ENCODE assay signal across 8 cellular contexts in the genomic region with DNA sequence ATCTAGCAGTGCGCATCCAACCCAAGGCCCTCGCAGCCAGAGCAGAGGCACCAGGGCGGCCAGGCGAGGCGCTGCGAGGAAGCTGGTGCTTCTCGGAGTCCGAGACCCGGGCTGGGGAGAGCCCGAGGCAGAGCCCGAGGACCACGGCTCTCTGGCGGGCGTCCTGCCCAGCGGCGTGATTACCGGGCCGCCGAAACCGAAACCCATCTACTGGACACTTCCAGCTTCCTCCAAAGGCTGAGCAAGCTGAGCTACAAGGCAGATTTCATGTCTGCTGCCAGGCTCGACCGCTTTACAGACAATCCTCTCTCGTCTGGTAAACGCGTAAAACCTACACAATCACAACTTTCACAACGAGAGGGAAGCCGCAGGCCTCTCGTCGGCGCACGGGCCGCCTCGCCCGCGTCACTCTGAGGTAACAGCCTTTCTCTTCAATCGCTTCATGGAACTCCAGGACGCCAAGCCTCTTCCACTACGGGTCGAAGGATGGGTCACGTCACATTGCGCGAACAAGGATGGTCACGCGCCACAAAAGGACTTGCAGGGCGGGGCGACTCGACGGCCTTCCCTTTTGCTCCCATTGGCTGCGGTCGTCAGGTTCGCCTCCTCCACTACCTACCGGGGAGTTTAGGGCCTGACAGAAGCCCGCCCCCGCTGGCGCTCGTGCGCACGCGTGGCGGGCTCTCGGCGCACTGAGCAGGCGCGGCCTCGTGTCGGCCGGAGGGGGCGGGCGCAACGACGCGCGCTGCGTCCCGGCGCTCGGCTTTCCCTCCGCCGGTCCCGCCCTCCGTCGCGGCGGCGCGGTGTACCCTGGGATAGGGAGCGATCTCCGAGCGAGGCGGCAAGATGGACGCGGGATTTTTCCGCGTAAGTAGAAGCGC. TPM values are rescaled to one million over a fixed set of nuclear protein-coding genes. Genes with fewer than 3 reads are reported as not detected.
A peak's percentile ranks its signal among the peaks of the same experiment; 100 is the strongest.
DNase-seq lines count a peak whose midpoint lies in the region; ATAC-seq and TF ChIP-seq lines count a peak whose summit lies in the region.

A gene with protein sequence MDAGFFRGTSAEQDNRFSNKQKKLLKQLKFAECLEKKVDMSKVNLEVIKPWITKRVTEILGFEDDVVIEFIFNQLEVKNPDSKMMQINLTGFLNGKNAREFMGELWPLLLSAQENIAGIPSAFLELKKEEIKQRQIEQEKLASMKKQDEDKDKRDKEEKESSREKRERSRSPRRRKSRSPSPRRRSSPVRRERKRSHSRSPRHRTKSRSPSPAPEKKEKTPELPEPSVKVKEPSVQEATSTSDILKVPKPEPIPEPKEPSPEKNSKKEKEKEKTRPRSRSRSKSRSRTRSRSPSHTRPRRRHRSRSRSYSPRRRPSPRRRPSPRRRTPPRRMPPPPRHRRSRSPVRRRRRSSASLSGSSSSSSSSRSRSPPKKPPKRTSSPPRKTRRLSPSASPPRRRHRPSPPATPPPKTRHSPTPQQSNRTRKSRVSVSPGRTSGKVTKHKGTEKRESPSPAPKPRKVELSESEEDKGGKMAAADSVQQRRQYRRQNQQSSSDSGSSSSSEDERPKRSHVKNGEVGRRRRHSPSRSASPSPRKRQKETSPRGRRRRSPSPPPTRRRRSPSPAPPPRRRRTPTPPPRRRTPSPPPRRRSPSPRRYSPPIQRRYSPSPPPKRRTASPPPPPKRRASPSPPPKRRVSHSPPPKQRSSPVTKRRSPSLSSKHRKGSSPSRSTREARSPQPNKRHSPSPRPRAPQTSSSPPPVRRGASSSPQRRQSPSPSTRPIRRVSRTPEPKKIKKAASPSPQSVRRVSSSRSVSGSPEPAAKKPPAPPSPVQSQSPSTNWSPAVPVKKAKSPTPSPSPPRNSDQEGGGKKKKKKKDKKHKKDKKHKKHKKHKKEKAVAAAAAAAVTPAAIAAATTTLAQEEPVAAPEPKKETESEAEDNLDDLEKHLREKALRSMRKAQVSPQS (plus strand): TSS at position 822 of the 881 bp plus-strand sequence. CDS start 25 bp downstream, at position 847.

- H3K79me2 ChIP-seq in KMS-11 (ENCODE audit: insufficient read depth, low read depth) = peaks cover 45% of the 10 kb centered on the region

- ATAC-seq in GM21723 (IDR thresholded peaks at IDR 0.05; ENCODE audit: unreplicated experiment) (peak; percentile 88), esophagus mucosa (peak; percentile 97)

- H3K27me3 ChIP-seq in KMS-11 (ENCODE audit: insufficient read depth, low read depth) (no peaks in the 10 kb centered on the region), Peyer's patch (no peaks in the 10 kb centered on the region), muscle layer of colon (ENCODE audit: control insufficient read depth in 1 of 2, insufficient read depth in 2 of 2, low read length in 2 of 2) (no peaks in the 10 kb centered on the region)

- DNase-seq in DMS79 (lab: John Stamatoyannopoulos, UW) = peak; percentile 100
- DNase-seq in Peyer's patch = peak; percentile 98 to 100 (median 99)
- peak; percentile 98 to 99 for DNase-seq in activated T-cell treated with anti-CD3 and anti-CD28 coated beads, Interleukin-2, amount 50 U/mL, for 48 hours
- DNase-seq in stimulated activated CD8-positive, alpha-beta memory T cell treated with anti-CD3 and anti-CD28 coated beads, Interleukin-7, amount 100 ng/mL, for 24 hours (ENCODE audit: low read depth) = peak; percentile 94

- H3K36me3 ChIP-seq in KMS-11 (ENCODE audit: insufficient read depth) = peaks cover 25% of the 10 kb centered on the region; the same call in 1 of the 2 replicates
- peaks cover 0 to 18% (median 0%) of the 10 kb centered on the region in 3 donors for H3K36me3 ChIP-seq in Peyer's patch
- H3K36me3 ChIP-seq in muscle layer of colon (ENCODE audit: insufficient read depth, low read length) = peaks cover 22% of the 10 kb centered on the region

- no peak for TF ChIP-seq CTCF in KMS-11 (conservative IDR thresholded peaks at IDR 0.05; ENCODE audit: low read depth, low read length)
- TF ChIP-seq CTCF in Peyer's patch (IDR thresholded peaks at IDR 0.05) = peak in 5 of 6 experiments; percentile 5 to 39 (median 19)

- TF ChIP-seq POLR2A in Peyer's patch (IDR thresholded peaks at IDR 0.05) = peak; percentile 99

- peak within 1 kb of the TSS; percentile 97 for H3K9ac ChIP-seq in KMS-11
- H3K9ac ChIP-seq in muscle layer of colon (ENCODE audit: low read length) = peak within 1 kb of the TSS; percentile 99

- H3K4me3 ChIP-seq in KMS-11 (IDR thresholded peaks at IDR 0.05; ENCODE audit: insufficient read depth, low read depth, low read length) (peak within 1 kb of the TSS; percentile 28), Peyer's patch (peak within 1 kb of the TSS; percentile 90 to 94 (median 93)), muscle layer of colon (ENCODE audit: low read depth in 1 of 2, low read length in 2 of 2) (peak within 1 kb of the TSS; percentile 76 to 95)

- H3K27ac ChIP-seq in KMS-11 (peak within 1 kb of the TSS; percentile 97), Peyer's patch (peak within 1 kb of the TSS; percentile 95 to 99 (median 98)), muscle layer of colon (ENCODE audit: low read depth, low read length) (peak within 1 kb of the TSS; percentile 98)

- peak within 1 kb of the TSS; percentile 66 for H2AFZ ChIP-seq in KMS-11 (ENCODE audit: low read depth)

- H3K4me1 ChIP-seq in KMS-11 (ENCODE audit: low read depth, poor library complexity, severe bottlenecking) (peaks cover 40% of the 10 kb centered on the region), Peyer's patch (peaks cover 0 to 29% (median 13%) of the 10 kb centered on the region in 4 donors), muscle layer of colon (ENCODE audit: insufficient read depth, low read length) (peaks cover 27% of the 10 kb centered on the region)

- H3K9me3 ChIP-seq in Peyer's patch = no peaks in the 10 kb centered on the region
- H3K9me3 ChIP-seq in muscle layer of colon (ENCODE audit: low read length) = no peaks in the 10 kb centered on the region

- peak within 1 kb of the TSS; percentile 92 for H3K4me2 ChIP-seq in KMS-11

- peaks cover 20% of the 10 kb centered on the region for H4K20me1 ChIP-seq in KMS-11 (ENCODE audit: insufficient read depth)

RNA-seq across cellular contexts. Expression of the gene that starts here (rescaled TPM):
- total RNA-seq in Peyer's patch = 100 to 1,000 TPM; 103 to 404 (median 157) TPM
- total RNA-seq in esophagus mucosa = 81.3 TPM

Comparison
In these comparisons a context has a peak if more than half of its experiments do, and no peak if none do; other contexts are left out.
1. Peak in every context shown above with its lines: DNase-seq, ATAC-seq, H3K4me3 ChIP-seq and H3K27ac ChIP-seq.
2. H3K4me3 ChIP-seq: peak in every context shown above with its lines; median percentile 93 in Peyer's patch; 86 in muscle layer of colon; 28 in KMS-11.